Comparison of ENCODE assay signal across 23 cellular contexts in the genomic region with DNA sequence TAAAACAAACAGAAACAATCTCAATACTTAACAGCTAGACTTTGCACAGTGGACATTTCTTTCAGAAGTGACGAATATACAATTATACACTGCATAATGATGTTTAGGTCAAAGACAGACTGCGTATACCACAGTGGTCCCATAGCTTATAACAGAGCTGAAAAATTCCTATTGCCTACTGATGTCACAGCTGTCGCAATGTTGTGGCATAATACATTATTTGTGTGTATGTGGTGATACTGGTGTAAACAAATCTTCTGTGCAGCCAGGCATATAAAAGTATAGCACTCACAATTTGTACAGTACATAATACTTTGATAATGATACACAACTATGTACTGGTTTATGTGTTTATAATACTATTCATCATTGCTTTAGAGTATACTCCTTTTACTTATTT.
"Had no signal": no experiment of that assay in that cellular context is flagged by ENCODE, and none has a peak within 500 bp of the region (broad histone marks: within the 10 kb centered on the region; RNA-seq: fewer than 3 reads in every experiment).

No MANE protein-coding gene starts in this region.

- H3K27ac ChIP-seq: colonic mucosa, coronary artery, dorsolateral prefrontal cortex, epithelial cell of prostate, esophagus muscularis mucosa, foreskin keratinocyte, gastrocnemius medialis, gastroesophageal sphincter, heart left ventricle, heart right ventricle had no signal

- H3K4me3 Mint-ChIP-seq: dendritic cell treated with granulocyte-macrophage colony-stimulating factor and Interleukin-4, amounts not matched to agents 40 ng/mL and 50 ng/mL, for 4 days; effector memory CD8-positive, alpha-beta T cell; endodermal cell had no signal

- H3K4me3 ChIP-seq: colonic mucosa, coronary artery, dorsolateral prefrontal cortex, esophagus muscularis mucosa, esophagus squamous epithelium, gastrocnemius medialis, gastroesophageal sphincter, heart left ventricle, heart right ventricle had no signal

- H3K4me1 Mint-ChIP-seq: endodermal cell had no signal

- DNase-seq: colonic mucosa; cortex of kidney; dermis blood vessel endothelial cell; dorsolateral prefrontal cortex; effector CD4-positive, alpha-beta T cell; effector CD8-positive, alpha-beta T cell; effector memory CD4-positive, alpha-beta T cell; effector memory CD8-positive, alpha-beta T cell; endodermal cell; erythroblast; esophagus squamous epithelium; foreskin keratinocyte; foreskin melanocyte; gastrocnemius medialis; glutamatergic neuron; head of caudate nucleus; heart left ventricle; heart right ventricle had no signal

- H3K4me1 ChIP-seq: colonic mucosa, esophagus muscularis mucosa, esophagus squamous epithelium, foreskin keratinocyte, gastrocnemius medialis, gastroesophageal sphincter, heart left ventricle, heart right ventricle had no signal

- H3K27ac Mint-ChIP-seq: dendritic cell treated with granulocyte-macrophage colony-stimulating factor and Interleukin-4, amounts not matched to agents 40 ng/mL and 50 ng/mL, for 4 days; effector memory CD8-positive, alpha-beta T cell; endodermal cell had no signal

- H3K9me3 ChIP-seq: colonic mucosa, gastrocnemius medialis had no signal

- H3K9me3 Mint-ChIP-seq: effector memory CD8-positive, alpha-beta T cell had no signal

- ATAC-seq: effector memory CD8-positive, alpha-beta T cell; foreskin keratinocyte; gastrocnemius medialis; gastroesophageal sphincter; heart left ventricle; heart right ventricle had no signal

- H3K27me3 ChIP-seq: colonic mucosa, esophagus muscularis mucosa, esophagus squamous epithelium, foreskin keratinocyte, gastrocnemius medialis, gastroesophageal sphincter, heart left ventricle, heart right ventricle had no signal

- H3K36me3 ChIP-seq: colonic mucosa, esophagus muscularis mucosa, esophagus squamous epithelium, gastrocnemius medialis, gastroesophageal sphincter, heart left ventricle, heart right ventricle had no signal
